27 cellular contexts compared by ENCODE assay signal in genomic region chr20:42111349-42111748, GRCh38.
DNase-seq lines count a peak whose midpoint lies in the region; ATAC-seq, FAIRE-seq and TF ChIP-seq lines count a peak whose summit lies in the region.
"Had no signal": no experiment of that assay in that cellular context is flagged by ENCODE, and none has a peak within 500 bp of the region (broad histone marks: within the 10 kb centered on the region; RNA-seq: fewer than 3 reads in every experiment).

No MANE protein-coding gene starts in this region.

- CTCF ChIA-PET in K562 (lab: Yijun Ruan, JAX; ENCODE audit: low intra/inter-chr PET ratio), result no interaction called here

- TF ChIP-seq CTCF in K562 (IDR thresholded peaks at IDR 0.05 in 2 of 3, conservative IDR thresholded peaks at IDR 0.05 in 1 of 3; ENCODE audit: insufficient read depth in 2 of 3, low read depth in 1 of 3, low read length in 3 of 3) (no peak), type B pancreatic cell (conservative IDR thresholded peaks at IDR 0.05) (no peak), dorsolateral prefrontal cortex (IDR thresholded peaks at IDR 0.05 in 54 of 56, conservative IDR thresholded peaks at IDR 0.05 in 2 of 56; ENCODE audit: low read depth in 1 of 56, partially characterized antibody in 56 of 56) (no peak)

- H3K4me3 Mint-ChIP-seq in type B pancreatic cell, result no peak overlapping the region
- H3K4me3 Mint-ChIP-seq: CD14-positive monocyte; CD4-positive, alpha-beta memory T cell; CD4-positive, CD25-positive, alpha-beta regulatory T cell; CD8-positive, alpha-beta memory T cell had no signal

- H3K4me1 ChIP-seq in K562 (replicated peaks in 1 of 2; ENCODE audit: control insufficient read depth in 2 of 2, insufficient read depth in 2 of 2, low read length in 2 of 2), result no peaks in the 10 kb centered on the region
- H3K4me1 ChIP-seq: BE2C had no signal

- H3K4me3 ChIP-seq in K562 (no peak overlapping the region), dorsolateral prefrontal cortex (no peak overlapping the region)
- H3K4me3 ChIP-seq: BLaER1, GM12878 had no signal

- peaks cover 17% of the 10 kb centered on the region for H3K4me1 Mint-ChIP-seq in type B pancreatic cell (ENCODE audit: unreplicated experiment)
- H3K4me1 Mint-ChIP-seq: CD14-positive monocyte; CD4-positive, alpha-beta memory T cell; CD4-positive, CD25-positive, alpha-beta regulatory T cell; CD8-positive, alpha-beta memory T cell had no signal

- H3K27me3 Mint-ChIP-seq in type B pancreatic cell, result no peaks in the 10 kb centered on the region
- H3K27me3 Mint-ChIP-seq: CD4-positive, CD25-positive, alpha-beta regulatory T cell had no signal

- TF ChIP-seq POLR2A in K562 (conservative IDR thresholded peaks at IDR 0.05), result no peak

- no peak overlapping the region for H3K4me2 ChIP-seq in K562 (ENCODE audit: insufficient read depth, low read length)
- H3K4me2 ChIP-seq: BLaER1 had no signal

- no peak for TF ChIP-seq RAD21 in K562 (CRISPR knock-in tag; conservative IDR thresholded peaks at IDR 0.05 in 1 of 2, IDR thresholded peaks at IDR 0.05 in 1 of 2)

- no peak for TF ChIP-seq EP300 in K562 (IDR thresholded peaks at IDR 0.05; ENCODE audit: low read length)

- BruUV-seq in K562 (replicated peaks; lab: Mats Ljungman, UMichigan), result no TSS peak

- no peak overlapping the region for H3K9ac ChIP-seq in K562 (ENCODE audit: insufficient read depth in 1 of 2, low read depth in 2 of 2, low read length in 2 of 2)
- H3K9ac ChIP-seq: BLaER1 had no signal

- H3K27ac Mint-ChIP-seq in type B pancreatic cell, result peak overlapping the region; percentile 49
- H3K27ac Mint-ChIP-seq: CD4-positive, alpha-beta memory T cell; CD4-positive, CD25-positive, alpha-beta regulatory T cell had no signal

- H3K27me3 ChIP-seq in K562 (ENCODE audit: control insufficient read depth in 2 of 2, insufficient read depth in 2 of 2, low read length in 2 of 2) (peaks cover 0 to 19% of the 10 kb centered on the region in 2 experiments; a peak in 3 of 5 replicates), dorsolateral prefrontal cortex (no peaks in the 10 kb centered on the region)
- H3K27me3 ChIP-seq: BE2C, BLaER1 had no signal

- 0 out of 2 replicates have a peak, but pooled peaks cover 7% of the 10 kb centered on the region for H4K20me1 ChIP-seq in K562 (replicated peaks; ENCODE audit: control insufficient read depth, insufficient read depth, low read length)
- H4K20me1 ChIP-seq: BLaER1 had no signal

- in situ Hi-C loops in K562 (cut with MboI), result no loop called here

- H3K9me3 Mint-ChIP-seq in type B pancreatic cell, result no peaks in the 10 kb centered on the region

- WGBS in K562 (ENCODE audit: insufficient coverage, low coverage, missing lambda C conversion rate), result 0% methylated on average over 1 of the region's 1 CpG

- H3K9me1 ChIP-seq in K562 (ENCODE audit: control insufficient read depth, insufficient read depth, low read length), result no peaks in the 10 kb centered on the region

- H2AFZ ChIP-seq in K562 (ENCODE audit: low read depth, low read length), result no peak overlapping the region

- H3K27ac ChIP-seq in K562 (ENCODE audit: extremely low read depth, low read depth, low read length), result no peak overlapping the region
- H3K27ac ChIP-seq in caudate nucleus (ENCODE audit: low read depth, low read length), result no peak overlapping the region
- H3K27ac ChIP-seq in dorsolateral prefrontal cortex, result no peak overlapping the region
- H3K27ac ChIP-seq: BLaER1 had no signal

- DNase-seq in NCI-H524 treated with DMSO at 0.1 percent for 48 hours (lab: John Stamatoyannopoulos, UW), result peak; percentile 17
- no peak for DNase-seq in K562 (ENCODE audit: extremely low read depth in 1 of 4, low spot score in 3 of 4)
- no peak for DNase-seq in type B pancreatic cell (ENCODE audit: extremely low spot score, unreplicated experiment)
- no peak for DNase-seq in kidney tubule cell (ENCODE audit: low spot score)
- DNase-seq in caudate nucleus (lab: John Stamatoyannopoulos, UW), result no peak
- no peak for DNase-seq in dorsolateral prefrontal cortex
- DNase-seq: 8988T; ACHN; BE2C; C1 segment of cervical spinal cord; CD4-positive, alpha-beta memory T cell; CD4-positive, CD25-positive, alpha-beta regulatory T cell; CD8-positive, alpha-beta memory T cell; COR-L47; DMS 273 treated with DMSO at 0.1 percent for 48 hours; DMS153; DMS53; DMS79; DND-41; EL; GDM1 had no signal

- no peaks in the 10 kb centered on the region for H3K9me3 ChIP-seq in K562 (replicated peaks; ENCODE audit: control insufficient read depth, insufficient read depth, low read depth, low read length)
- H3K9me3 ChIP-seq: BE2C, BLaER1 had no signal

- no peaks in the 10 kb centered on the region for H3K36me3 Mint-ChIP-seq in type B pancreatic cell
- H3K36me3 Mint-ChIP-seq: CD14-positive monocyte; CD4-positive, alpha-beta memory T cell; CD4-positive, CD25-positive, alpha-beta regulatory T cell; CD8-positive, alpha-beta memory T cell had no signal

- FAIRE-seq in K562 (lab: Jason Lieb, UNC), result no peak
- FAIRE-seq: A204.1, GM12878, GM12892, GM18507 had no signal

- H3K79me2 ChIP-seq in K562 (ENCODE audit: control insufficient read depth, insufficient read depth, low read length), result no peaks in the 10 kb centered on the region

- ATAC-seq in K562, result no peak
- ATAC-seq: GM12878 had no signal

- POLR2A ChIA-PET in K562 (lab: Yijun Ruan, JAX), result no interaction called here

- intact Hi-C loops in K562 (cut with micrococcal nuclease) (no loop called here), dorsolateral prefrontal cortex (cut with DNase I) (no loop called here)

- H3K36me3 ChIP-seq in K562 (ENCODE audit: control insufficient read depth, insufficient read depth, low read length), result no peaks in the 10 kb centered on the region
- H3K36me3 ChIP-seq: BE2C, BLaER1 had no signal

TF ChIP-seq in K562, 482 proteins besides CTCF, POLR2A, EP300 and RAD21:
- TF ChIP-seq ZFP36 (IDR thresholded peaks at IDR 0.05; ENCODE audit: low read depth, low read length, partially characterized antibody), result peak; percentile 89
- no peak for TF ChIP-seq HMBOX1 (IDR thresholded peaks at IDR 0.05)
- TF ChIP-seq XRCC3 (IDR thresholded peaks at IDR 0.05), result no peak
- TF ChIP-seq ZC3H4 (CRISPR knock-in tag; IDR thresholded peaks at IDR 0.05; ENCODE audit: borderline replicate concordance), result no peak
- 0 out of 2 replicates have a peak, but pooled peaks have one; percentile 13 for TF ChIP-seq ESRRA (IDR thresholded peaks at IDR 0.05; ENCODE audit: borderline replicate concordance, low read depth)
- peak; percentile 70 for TF ChIP-seq RBM25 (IDR thresholded peaks at IDR 0.05; ENCODE audit: low read depth, low read length, severe bottlenecking)
- TF ChIP-seq, protein P1, sequence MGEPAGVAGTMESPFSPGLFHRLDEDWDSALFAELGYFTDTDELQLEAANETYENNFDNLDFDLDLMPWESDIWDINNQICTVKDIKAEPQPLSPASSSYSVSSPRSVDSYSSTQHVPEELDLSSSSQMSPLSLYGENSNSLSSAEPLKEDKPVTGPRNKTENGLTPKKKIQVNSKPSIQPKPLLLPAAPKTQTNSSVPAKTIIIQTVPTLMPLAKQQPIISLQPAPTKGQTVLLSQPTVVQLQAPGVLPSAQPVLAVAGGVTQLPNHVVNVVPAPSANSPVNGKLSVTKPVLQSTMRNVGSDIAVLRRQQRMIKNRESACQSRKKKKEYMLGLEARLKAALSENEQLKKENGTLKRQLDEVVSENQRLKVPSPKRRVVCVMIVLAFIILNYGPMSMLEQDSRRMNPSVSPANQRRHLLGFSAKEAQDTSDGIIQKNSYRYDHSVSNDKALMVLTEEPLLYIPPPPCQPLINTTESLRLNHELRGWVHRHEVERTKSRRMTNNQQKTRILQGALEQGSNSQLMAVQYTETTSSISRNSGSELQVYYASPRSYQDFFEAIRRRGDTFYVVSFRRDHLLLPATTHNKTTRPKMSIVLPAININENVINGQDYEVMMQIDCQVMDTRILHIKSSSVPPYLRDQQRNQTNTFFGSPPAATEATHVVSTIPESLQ (CRISPR knock-in tag; IDR thresholded peaks at IDR 0.05), result no peak
- no peak for TF ChIP-seq DPF2 (IDR thresholded peaks at IDR 0.05)
